1 cellular context compared by ENCODE assay signal in the genomic region with DNA sequence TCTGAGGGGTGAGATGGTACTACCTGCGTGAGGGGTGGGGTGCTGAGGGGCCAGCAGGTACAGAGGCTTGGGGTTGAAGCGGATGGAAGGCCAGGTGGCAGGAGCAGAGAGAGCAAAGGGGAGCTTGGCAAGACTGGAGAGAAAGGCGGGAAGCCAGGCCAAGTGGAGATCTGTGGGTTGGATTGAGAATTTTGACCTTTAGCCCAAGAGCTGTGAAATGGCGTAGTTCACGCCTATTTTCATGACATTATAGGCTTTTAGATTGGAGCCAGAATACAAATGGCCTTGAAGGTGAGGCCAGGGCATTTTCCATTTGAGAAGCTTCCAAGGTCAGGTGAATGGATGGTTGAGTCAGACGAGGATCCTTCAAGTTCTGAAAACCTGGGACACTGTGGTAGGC.
TF ChIP-seq lines count a peak whose summit lies in the region.

No MANE protein-coding gene starts in this region.

TF ChIP-seq in GM12878, 131 proteins besides CTCF, POLR2A, EP300 and RAD21:
- TF ChIP-seq, protein P1, sequence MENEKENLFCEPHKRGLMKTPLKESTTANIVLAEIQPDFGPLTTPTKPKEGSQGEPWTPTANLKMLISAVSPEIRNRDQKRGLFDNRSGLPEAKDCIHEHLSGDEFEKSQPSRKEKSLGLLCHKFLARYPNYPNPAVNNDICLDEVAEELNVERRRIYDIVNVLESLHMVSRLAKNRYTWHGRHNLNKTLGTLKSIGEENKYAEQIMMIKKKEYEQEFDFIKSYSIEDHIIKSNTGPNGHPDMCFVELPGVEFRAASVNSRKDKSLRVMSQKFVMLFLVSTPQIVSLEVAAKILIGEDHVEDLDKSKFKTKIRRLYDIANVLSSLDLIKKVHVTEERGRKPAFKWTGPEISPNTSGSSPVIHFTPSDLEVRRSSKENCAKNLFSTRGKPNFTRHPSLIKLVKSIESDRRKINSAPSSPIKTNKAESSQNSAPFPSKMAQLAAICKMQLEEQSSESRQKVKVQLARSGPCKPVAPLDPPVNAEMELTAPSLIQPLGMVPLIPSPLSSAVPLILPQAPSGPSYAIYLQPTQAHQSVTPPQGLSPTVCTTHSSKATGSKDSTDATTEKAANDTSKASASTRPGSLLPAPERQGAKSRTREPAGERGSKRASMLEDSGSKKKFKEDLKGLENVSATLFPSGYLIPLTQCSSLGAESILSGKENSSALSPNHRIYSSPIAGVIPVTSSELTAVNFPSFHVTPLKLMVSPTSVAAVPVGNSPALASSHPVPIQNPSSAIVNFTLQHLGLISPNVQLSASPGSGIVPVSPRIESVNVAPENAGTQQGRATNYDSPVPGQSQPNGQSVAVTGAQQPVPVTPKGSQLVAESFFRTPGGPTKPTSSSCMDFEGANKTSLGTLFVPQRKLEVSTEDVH (IDR thresholded peaks at IDR 0.05; ENCODE audit: low read depth, partially characterized antibody), result no peak
- TF ChIP-seq KDM1A (IDR thresholded peaks at IDR 0.05; ENCODE audit: borderline replicate concordance) (no peak), GABPA (IDR thresholded peaks at IDR 0.05; ENCODE audit: low read depth) (no peak), ESRRA (IDR thresholded peaks at IDR 0.05; ENCODE audit: low read length) (no peak), CREB1 (IDR thresholded peaks at IDR 0.05; ENCODE audit: low read depth) (no peak), BMI1 (IDR thresholded peaks at IDR 0.05; ENCODE audit: borderline replicate concordance) (no peak), BACH1 (IDR thresholded peaks at IDR 0.05; ENCODE audit: borderline replicate concordance) (no peak), SMARCA5 (IDR thresholded peaks at IDR 0.05) (no peak), POLR2AphosphoS2 (IDR thresholded peaks at IDR 0.05; ENCODE audit: low read depth, low read length) (no peak), STAT3 (IDR thresholded peaks at IDR 0.05; ENCODE audit: low read depth, low read length) (no peak)
- TF ChIP-seq, protein P2, sequence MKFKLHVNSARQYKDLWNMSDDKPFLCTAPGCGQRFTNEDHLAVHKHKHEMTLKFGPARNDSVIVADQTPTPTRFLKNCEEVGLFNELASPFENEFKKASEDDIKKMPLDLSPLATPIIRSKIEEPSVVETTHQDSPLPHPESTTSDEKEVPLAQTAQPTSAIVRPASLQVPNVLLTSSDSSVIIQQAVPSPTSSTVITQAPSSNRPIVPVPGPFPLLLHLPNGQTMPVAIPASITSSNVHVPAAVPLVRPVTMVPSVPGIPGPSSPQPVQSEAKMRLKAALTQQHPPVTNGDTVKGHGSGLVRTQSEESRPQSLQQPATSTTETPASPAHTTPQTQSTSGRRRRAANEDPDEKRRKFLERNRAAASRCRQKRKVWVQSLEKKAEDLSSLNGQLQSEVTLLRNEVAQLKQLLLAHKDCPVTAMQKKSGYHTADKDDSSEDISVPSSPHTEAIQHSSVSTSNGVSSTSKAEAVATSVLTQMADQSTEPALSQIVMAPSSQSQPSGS (IDR thresholded peaks at IDR 0.05; ENCODE audit: low read length), result no peak
